In the genomic region with DNA sequence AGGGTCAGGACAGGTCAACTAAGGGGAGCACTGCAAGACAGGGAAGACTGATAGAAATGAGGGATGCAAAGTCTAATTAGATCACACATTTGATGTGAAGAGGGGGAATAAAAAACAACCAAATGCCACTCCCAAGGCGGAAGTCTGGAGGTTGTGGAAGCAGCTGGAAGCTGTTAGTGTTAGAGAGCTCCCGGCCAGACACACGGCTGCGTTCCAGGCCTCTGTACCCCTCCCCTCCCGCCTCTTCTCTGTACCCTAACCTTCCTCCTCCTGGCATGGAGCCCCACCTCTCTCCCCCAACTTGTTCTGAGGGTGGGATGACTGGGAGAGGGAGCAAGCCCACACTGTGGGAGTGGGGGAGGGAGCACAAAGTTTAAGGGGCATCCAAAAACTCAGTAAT, we compare ENCODE assay signal across 1 cellular context.
TF ChIP-seq lines count a peak whose summit lies in the region.

No MANE protein-coding gene starts in this region.

TF ChIP-seq in SK-N-SH treated with all-trans-retinoic acid at 6 μM for 48 hours, 23 proteins besides CTCF, POLR2A, EP300 and RAD21 (continued from another document):
- TF ChIP-seq, protein P1, sequence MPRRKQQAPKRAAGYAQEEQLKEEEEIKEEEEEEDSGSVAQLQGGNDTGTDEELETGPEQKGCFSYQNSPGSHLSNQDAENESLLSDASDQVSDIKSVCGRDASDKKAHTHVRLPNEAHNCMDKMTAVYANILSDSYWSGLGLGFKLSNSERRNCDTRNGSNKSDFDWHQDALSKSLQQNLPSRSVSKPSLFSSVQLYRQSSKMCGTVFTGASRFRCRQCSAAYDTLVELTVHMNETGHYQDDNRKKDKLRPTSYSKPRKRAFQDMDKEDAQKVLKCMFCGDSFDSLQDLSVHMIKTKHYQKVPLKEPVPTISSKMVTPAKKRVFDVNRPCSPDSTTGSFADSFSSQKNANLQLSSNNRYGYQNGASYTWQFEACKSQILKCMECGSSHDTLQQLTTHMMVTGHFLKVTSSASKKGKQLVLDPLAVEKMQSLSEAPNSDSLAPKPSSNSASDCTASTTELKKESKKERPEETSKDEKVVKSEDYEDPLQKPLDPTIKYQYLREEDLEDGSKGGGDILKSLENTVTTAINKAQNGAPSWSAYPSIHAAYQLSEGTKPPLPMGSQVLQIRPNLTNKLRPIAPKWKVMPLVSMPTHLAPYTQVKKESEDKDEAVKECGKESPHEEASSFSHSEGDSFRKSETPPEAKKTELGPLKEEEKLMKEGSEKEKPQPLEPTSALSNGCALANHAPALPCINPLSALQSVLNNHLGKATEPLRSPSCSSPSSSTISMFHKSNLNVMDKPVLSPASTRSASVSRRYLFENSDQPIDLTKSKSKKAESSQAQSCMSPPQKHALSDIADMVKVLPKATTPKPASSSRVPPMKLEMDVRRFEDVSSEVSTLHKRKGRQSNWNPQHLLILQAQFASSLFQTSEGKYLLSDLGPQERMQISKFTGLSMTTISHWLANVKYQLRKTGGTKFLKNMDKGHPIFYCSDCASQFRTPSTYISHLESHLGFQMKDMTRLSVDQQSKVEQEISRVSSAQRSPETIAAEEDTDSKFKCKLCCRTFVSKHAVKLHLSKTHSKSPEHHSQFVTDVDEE (CRISPR knock-in tag; IDR thresholded peaks at IDR 0.05), result 0 out of 2 replicates have a peak, but pooled peaks have one; percentile 27
- TF ChIP-seq ZNF565 (CRISPR knock-in tag; conservative IDR thresholded peaks at IDR 0.05; ENCODE audit: low read depth) (no peak), TCF4 (CRISPR knock-in tag; IDR thresholded peaks at IDR 0.05; ENCODE audit: borderline replicate concordance) (peak; percentile 75), ZFP30 (CRISPR knock-in tag; IDR thresholded peaks at IDR 0.05) (no peak)
